ENCODE assay signal across 17 cellular contexts in the genomic region with DNA sequence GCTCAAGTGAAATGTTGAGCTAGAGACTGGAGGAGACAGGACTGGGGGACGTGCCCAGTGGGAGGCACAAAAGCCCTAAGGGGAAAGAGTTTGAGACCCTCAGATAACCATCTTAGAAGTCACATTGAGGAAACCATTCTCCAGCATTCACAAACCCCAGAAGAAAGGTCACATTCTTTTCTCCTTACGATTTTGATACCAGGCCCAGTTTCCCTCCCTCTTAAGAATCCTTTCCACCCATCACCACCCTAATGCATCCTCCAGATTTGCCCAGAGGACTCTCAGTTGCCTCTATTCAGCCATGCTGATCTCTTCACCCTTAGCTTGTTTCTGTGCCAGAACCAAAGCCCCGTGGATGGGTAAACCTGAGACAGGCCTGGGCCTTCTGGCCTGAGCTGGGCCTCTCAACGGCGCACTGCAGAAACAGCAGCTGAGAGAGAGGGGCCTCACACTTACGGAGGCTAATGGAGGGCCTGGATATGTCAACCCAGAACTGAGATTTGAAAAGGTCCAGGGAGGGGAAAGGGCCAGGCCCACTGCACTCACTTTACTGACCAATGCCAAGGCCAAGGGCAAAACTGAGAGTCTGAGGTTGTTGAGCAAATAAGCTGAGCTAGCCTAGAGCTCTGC. TPM values are rescaled to one million over a fixed set of nuclear protein-coding genes. Genes with fewer than 3 reads are reported as not detected.
DNase-seq lines count a peak whose midpoint lies in the region; ATAC-seq and TF ChIP-seq lines count a peak whose summit lies in the region.
"Had no signal": no experiment of that assay in that cellular context is flagged by ENCODE, and none has a peak within 500 bp of the region (broad histone marks: within the 10 kb centered on the region; RNA-seq: fewer than 3 reads in every experiment).

No MANE protein-coding gene starts in this region.

- ATAC-seq in right cardiac atrium = peak in 1 of 2 donors; percentile 25
- ATAC-seq: gastrocnemius medialis had no signal

- H3K27me3 ChIP-seq in right cardiac atrium (ENCODE audit: control insufficient read depth, insufficient read depth) (no peaks in the 10 kb centered on the region), suprapubic skin (no peaks in the 10 kb centered on the region), endodermal cell (ENCODE audit: control insufficient read depth, insufficient read depth, low read length, poor library complexity, severe bottlenecking) (peaks cover 53% of the 10 kb centered on the region)
- H3K27me3 ChIP-seq: gastrocnemius medialis had no signal

- intact Hi-C loops in activated T-helper 2 cell treated with anti-CD3 and anti-CD28 coated beads, Interferon-gamma antibody, Interleukin-2, Interleukin-4, amounts not matched to agents 10 μg/mL and 5 μg/mL and 100 μg/mL, durations not matched to agents 14 hours and 24 hours and 36 hours (cut with micrococcal nuclease) = no loop called here
- intact Hi-C loops in right cardiac atrium (cut with DNase I) = loop anchor here in 1 of 4 donors (5.0 kb wide), 1 partner anchor 124 kb away; no protein-coding TSS in a partner anchor

- H3K4me1 ChIP-seq in right cardiac atrium (ENCODE audit: control insufficient read depth, insufficient read depth, low read length) (peaks cover 4% of the 10 kb centered on the region), suprapubic skin (peaks cover 36% of the 10 kb centered on the region), endodermal cell (ENCODE audit: control insufficient read depth, insufficient read depth, low read length) (no peaks in the 10 kb centered on the region)
- H3K4me1 ChIP-seq: parathyroid adenoma had no signal

- H3K9me3 ChIP-seq in right cardiac atrium (ENCODE audit: control insufficient read depth, low read length) = no peaks in the 10 kb centered on the region
- H3K9me3 ChIP-seq in suprapubic skin = no peaks in the 10 kb centered on the region
- H3K9me3 ChIP-seq in endodermal cell (ENCODE audit: control insufficient read depth, low read length) = no peaks in the 10 kb centered on the region
- H3K9me3 ChIP-seq: gastrocnemius medialis had no signal

- H3K4me3 Mint-ChIP-seq in activated T-helper 2 cell treated with anti-CD3 and anti-CD28 coated beads, Interferon-gamma antibody, Interleukin-2, Interleukin-4, amounts not matched to agents 10 μg/mL and 5 μg/mL and 100 μg/mL, durations not matched to agents 14 hours and 24 hours and 36 hours (ENCODE audit: low read depth) = no peak overlapping the region
- H3K4me3 Mint-ChIP-seq in endodermal cell = no peak overlapping the region
- H3K4me3 Mint-ChIP-seq: CD4-positive, alpha-beta T cell had no signal

- H3K27me3 Mint-ChIP-seq in activated T-helper 2 cell treated with anti-CD3 and anti-CD28 coated beads, Interferon-gamma antibody, Interleukin-2, Interleukin-4, amounts not matched to agents 10 μg/mL and 5 μg/mL and 100 μg/mL, durations not matched to agents 14 hours and 24 hours and 36 hours (ENCODE audit: low read depth) = peaks cover 18% of the 10 kb centered on the region
- peaks cover 71% of the 10 kb centered on the region for H3K27me3 Mint-ChIP-seq in endodermal cell (ENCODE audit: insufficient read depth)

- no peak overlapping the region for H3K9ac ChIP-seq in endodermal cell (ENCODE audit: extremely low read depth, low read length, poor library complexity, severe bottlenecking)
- H3K9ac ChIP-seq: parathyroid adenoma had no signal

- H3K27ac ChIP-seq in right cardiac atrium (ENCODE audit: low read length) = peak overlapping the region; percentile 40
- peak overlapping the region; percentile 39 for H3K27ac ChIP-seq in suprapubic skin
- H3K27ac ChIP-seq in endodermal cell (ENCODE audit: low read depth, low read length) = no peak overlapping the region
- H3K27ac ChIP-seq: parathyroid adenoma had no signal

- DNase-seq in activated CD8-positive, alpha-beta memory T cell treated with anti-CD3 and anti-CD28 coated beads for 24 hours = peak; percentile 35
- DNase-seq in activated CD8-positive, alpha-beta memory T cell treated with anti-CD3 and anti-CD28 coated beads, Interleukin-2, amount 50 U/mL, for 4 hours = no peak
- DNase-seq in activated T-helper 2 cell treated with anti-CD3 and anti-CD28 coated beads, Interferon-gamma antibody, Interleukin-2, Interleukin-4, amounts not matched to agents 10 μg/mL and 5 μg/mL and 100 μg/mL, durations not matched to agents 14 hours and 24 hours and 36 hours (ENCODE audit: low spot score) = peak; percentile 0
- DNase-seq in right cardiac atrium (no peak), suprapubic skin (ENCODE audit: low spot score in 2 of 2) (no peak), amygdala (lab: John Stamatoyannopoulos, UW) (no peak), endodermal cell (no peak), NCI-H1694 (lab: John Stamatoyannopoulos, UW) (no peak)
- DNase-seq: activated CD4-positive, alpha-beta T cell treated with anti-CD3 and anti-CD28 coated beads, Interleukin-2, amount 50 U/mL, for 48 hours; amniotic stem cell; gastrocnemius medialis; NCI-H1694 treated with DMSO at 0.1 percent for 48 hours; RPMI8226; small intestine had no signal

- 68% methylated on average over 6 of the region's 6 CpGs for WGBS in right cardiac atrium
- WGBS in suprapubic skin = 76% methylated on average over 6 of the region's 6 CpGs
- 91 to 96% methylated on average over 3 to 6 of the region's 6 CpGs for WGBS in endodermal cell (ENCODE audit: insufficient coverage in 1 of 2, insufficient read length in 1 of 2), 2 experiments

- no peak overlapping the region for H3K4me3 ChIP-seq in right cardiac atrium (ENCODE audit: low read length)
- H3K4me3 ChIP-seq in suprapubic skin = no peak overlapping the region
- H3K4me3 ChIP-seq in endodermal cell (ENCODE audit: low read length) = no peak overlapping the region
- H3K4me3 ChIP-seq: gastrocnemius medialis had no signal

- H3K36me3 ChIP-seq in suprapubic skin (no peaks in the 10 kb centered on the region), endodermal cell (ENCODE audit: control insufficient read depth, insufficient read depth, low read length) (no peaks in the 10 kb centered on the region)
- H3K36me3 ChIP-seq: gastrocnemius medialis had no signal

- no peaks in the 10 kb centered on the region for H3K4me1 Mint-ChIP-seq in activated T-helper 2 cell treated with anti-CD3 and anti-CD28 coated beads, Interferon-gamma antibody, Interleukin-2, Interleukin-4, amounts not matched to agents 10 μg/mL and 5 μg/mL and 100 μg/mL, durations not matched to agents 14 hours and 24 hours and 36 hours (ENCODE audit: low read depth)
- no peaks in the 10 kb centered on the region for H3K4me1 Mint-ChIP-seq in endodermal cell

- TF ChIP-seq POLR2A in suprapubic skin (IDR thresholded peaks at IDR 0.05) = no peak

- no peak for TF ChIP-seq EP300 in suprapubic skin (IDR thresholded peaks at IDR 0.05)

- H3K9me3 Mint-ChIP-seq in activated T-helper 2 cell treated with anti-CD3 and anti-CD28 coated beads, Interferon-gamma antibody, Interleukin-2, Interleukin-4, amounts not matched to agents 10 μg/mL and 5 μg/mL and 100 μg/mL, durations not matched to agents 14 hours and 24 hours and 36 hours = no peaks in the 10 kb centered on the region
- no peaks in the 10 kb centered on the region for H3K9me3 Mint-ChIP-seq in endodermal cell
- H3K9me3 Mint-ChIP-seq: CD4-positive, alpha-beta T cell had no signal

- H3K27ac Mint-ChIP-seq in activated T-helper 2 cell treated with anti-CD3 and anti-CD28 coated beads, Interferon-gamma antibody, Interleukin-2, Interleukin-4, amounts not matched to agents 10 μg/mL and 5 μg/mL and 100 μg/mL, durations not matched to agents 14 hours and 24 hours and 36 hours = no peak overlapping the region
- H3K27ac Mint-ChIP-seq in endodermal cell = no peak overlapping the region
- H3K27ac Mint-ChIP-seq: CD4-positive, alpha-beta T cell had no signal

- H3K36me3 Mint-ChIP-seq in activated T-helper 2 cell treated with anti-CD3 and anti-CD28 coated beads, Interferon-gamma antibody, Interleukin-2, Interleukin-4, amounts not matched to agents 10 μg/mL and 5 μg/mL and 100 μg/mL, durations not matched to agents 14 hours and 24 hours and 36 hours (ENCODE audit: low read depth) = no peaks in the 10 kb centered on the region
- H3K36me3 Mint-ChIP-seq in endodermal cell (ENCODE audit: low read depth) = no peaks in the 10 kb centered on the region

- no peak for TF ChIP-seq CTCF in suprapubic skin (IDR thresholded peaks at IDR 0.05)
- TF ChIP-seq CTCF in endodermal cell (conservative IDR thresholded peaks at IDR 0.05) = no peak

RNA-seq across cellular contexts. Expression of gene OAF, which starts 32.3 kb away (rescaled TPM):
- total RNA-seq in activated T-helper 2 cell treated with anti-CD3 and anti-CD28 coated beads, Interferon-gamma antibody, Interleukin-2, Interleukin-4, amounts not matched to agents 10 μg/mL and 5 μg/mL and 100 μg/mL, durations not matched to agents 14 hours and 24 hours and 36 hours = 2.8 and 2.9 TPM in 2 replicates
- total RNA-seq in right cardiac atrium = 10 to 100 TPM; 21.6 to 57.1 (median 44.9) TPM
- polyA plus RNA-seq in right cardiac atrium = 25.3 TPM
- 10 to 100 TPM in 3 of 4 donors, 1 to 10 TPM in 1; 5.0 to 13.0 (median 10.8) TPM for total RNA-seq in suprapubic skin
- total RNA-seq in endodermal cell = 1 to 10 TPM; 1.7 to 3.6 TPM
- 15.1 TPM for polyA plus RNA-seq in endodermal cell (2013, experiment 1 of 2)
- polyA plus RNA-seq in endodermal cell (2013, experiment 2 of 2) = 14.4 TPM

RNA-seq across cellular contexts. Expression of gene TRIM29, which starts 40.6 kb away (rescaled TPM):
- not detected in 2 replicates for total RNA-seq in activated T-helper 2 cell treated with anti-CD3 and anti-CD28 coated beads, Interferon-gamma antibody, Interleukin-2, Interleukin-4, amounts not matched to agents 10 μg/mL and 5 μg/mL and 100 μg/mL, durations not matched to agents 14 hours and 24 hours and 36 hours
- under 1 TPM in 1 of 4 donors, not detected in 3; 0.34 TPM for total RNA-seq in right cardiac atrium
- 0.16 TPM for polyA plus RNA-seq in right cardiac atrium
- 1,000 to 10,000 TPM; 1,248 to 1,527 (median 1,455) TPM for total RNA-seq in suprapubic skin
- total RNA-seq in endodermal cell = not detected
- not detected for polyA plus RNA-seq in endodermal cell (2013, experiment 1 of 2)
- polyA plus RNA-seq in endodermal cell (2013, experiment 2 of 2) = 0.17 TPM
- total RNA-seq: CD4-positive, alpha-beta T cell; myocyte had no signal

Comparison
In these comparisons a context has a peak if more than half of its experiments do, and no peak if none do; other contexts are left out.
1. DNase-seq: peak in activated CD8-positive, alpha-beta memory T cell treated with anti-CD3 and anti-CD28 coated beads for 24 hours (single experiment) and activated T-helper 2 cell treated with anti-CD3 and anti-CD28 coated beads, Interferon-gamma antibody, Interleukin-2, Interleukin-4, amounts not matched to agents 10 μg/mL and 5 μg/mL and 100 μg/mL, durations not matched to agents 14 hours and 24 hours and 36 hours (single experiment); none in activated CD8-positive, alpha-beta memory T cell treated with anti-CD3 and anti-CD28 coated beads, Interleukin-2, amount 50 U/mL, for 4 hours (single experiment), right cardiac atrium (0 of 3), suprapubic skin (0 of 2), amygdala (0 of 56), endodermal cell (single experiment) and NCI-H1694 (single experiment).
2. RNA of gene TRIM29, which starts 40.6 kb away (total RNA-seq): 1,248 to 1,527 TPM in suprapubic skin; 0.34 TPM in right cardiac atrium, not detected in endodermal cell and not detected in activated T-helper 2 cell treated with anti-CD3 and anti-CD28 coated beads, Interferon-gamma antibody, Interleukin-2, Interleukin-4, amounts not matched to agents 10 μg/mL and 5 μg/mL and 100 μg/mL, durations not matched to agents 14 hours and 24 hours and 36 hours; every median in the first group is over 100 times any median in the second.